In genomic region chr11:44505591-44506054, GRCh38 we compare ENCODE assay signal across 17 cellular contexts. TPM values are rescaled to one million over a fixed set of nuclear protein-coding genes. Genes with fewer than 3 reads are reported as not detected.
A peak's percentile ranks its signal among the peaks of the same experiment; 100 is the strongest.
DNase-seq lines count a peak whose midpoint lies in the region; TF ChIP-seq lines count a peak whose summit lies in the region.
"Had no signal": no experiment of that assay in that cellular context is flagged by ENCODE, and none has a peak within 500 bp of the region (broad histone marks: within the 10 kb centered on the region; RNA-seq: fewer than 3 reads in every experiment).

No MANE protein-coding gene starts in this region.

- no peak overlapping the region for H3K4me3 ChIP-seq in epithelial cell of esophagus (ENCODE audit: low read length)
- no peak overlapping the region for H3K4me3 ChIP-seq in skeletal muscle cell (ENCODE audit: low read depth, low read length)
- H3K4me3 ChIP-seq in stomach = no peak overlapping the region
- H3K4me3 ChIP-seq: psoas muscle, upper lobe of right lung had no signal

- DNase-seq in GM04503 (ENCODE audit: low read depth) (peak; percentile 11), RKO (ENCODE audit: low spot score) (peak; percentile 44), epithelial cell of esophagus (ENCODE audit: low read depth) (peak; percentile 16), skeletal muscle cell (ENCODE audit: low read depth) (peak; percentile 25), immature natural killer cell (no peak), stomach (no peak), OCI-M2 (lab: John Stamatoyannopoulos, UW; ENCODE audit: unreplicated experiment) (no peak)
- DNase-seq: activated CD4-positive, alpha-beta T cell treated with anti-CD3 and anti-CD28 coated beads, Interleukin-2, amount 50 U/mL, for 1 hour; activated T-cell treated with anti-CD3 and anti-CD28 coated beads, Interleukin-2, amount 50 U/mL, for 72 hours; CD4-positive, alpha-beta T cell; glutamatergic neuron; H7; kidney; NCI-H2029; NCI-H69; psoas muscle; upper lobe of right lung had no signal

- H3K4me3 Mint-ChIP-seq in immature natural killer cell = no peak overlapping the region
- H3K4me3 Mint-ChIP-seq: activated T-cell treated with anti-CD3 and anti-CD28 coated beads, Interleukin-2, amount 50 U/mL, for 72 hours; CD4-positive, alpha-beta T cell had no signal

- H3K9me3 Mint-ChIP-seq in immature natural killer cell = peaks cover 0 to 2% (median 0%) of the 10 kb centered on the region in 6 donors

- H3K27me3 ChIP-seq in stomach = peaks cover 0 to 27% (median 0%) of the 10 kb centered on the region in 3 donors
- H3K27me3 ChIP-seq: upper lobe of right lung had no signal

- H3K27ac Mint-ChIP-seq in immature natural killer cell = no peak overlapping the region
- H3K27ac Mint-ChIP-seq: activated T-cell treated with anti-CD3 and anti-CD28 coated beads, Interleukin-2, amount 50 U/mL, for 72 hours; CD4-positive, alpha-beta T cell had no signal

- 57 to 72% (median 66%) methylated on average over 5 of the region's 5 CpGs for WGBS in stomach, 5 donors

- TF ChIP-seq CTCF in epithelial cell of esophagus (IDR thresholded peaks at IDR 0.05; ENCODE audit: insufficient read depth, low read depth, low read length, missing control alignments) = no peak
- TF ChIP-seq CTCF in stomach (IDR thresholded peaks at IDR 0.05) = no peak

- peaks cover 0 to 3% (median 0%) of the 10 kb centered on the region in 3 donors for H3K27me3 Mint-ChIP-seq in immature natural killer cell (ENCODE audit: low read depth in 3 of 3)

- TF ChIP-seq POLR2A in stomach (IDR thresholded peaks at IDR 0.05) = no peak

- TF ChIP-seq EP300 in stomach (IDR thresholded peaks at IDR 0.05) = no peak

- peaks cover 0 to 10% (median 4%) of the 10 kb centered on the region in 4 donors for H3K9me3 ChIP-seq in stomach
- H3K9me3 ChIP-seq: upper lobe of right lung had no signal

- intact Hi-C loops in stomach (cut with DNase I; ENCODE audit: low total_unique reads) = no loop called here

- H3K4me1 ChIP-seq in stomach = no peaks in the 10 kb centered on the region
- H3K4me1 ChIP-seq: psoas muscle, upper lobe of right lung had no signal

- H3K4me1 Mint-ChIP-seq in immature natural killer cell = no peaks in the 10 kb centered on the region

- H3K27ac ChIP-seq in stomach = no peak overlapping the region
- H3K27ac ChIP-seq: psoas muscle, upper lobe of right lung had no signal

- no peaks in the 10 kb centered on the region for H3K36me3 ChIP-seq in stomach
- H3K36me3 ChIP-seq: upper lobe of right lung had no signal

- H3K36me3 Mint-ChIP-seq in immature natural killer cell = no peaks in the 10 kb centered on the region

RNA-seq across cellular contexts. Expression of gene CD82, which starts 59.8 kb away (rescaled TPM):
- polyA plus RNA-seq in immature natural killer cell (10 to 100 TPM in 2 of 3 donors, 1 to 10 TPM in 1; 9.7 to 15.7 (median 10.7) TPM), stomach (10 to 100 TPM in 2 of 3 donors, 1 to 10 TPM in 1; 9.9 to 54.4 (median 45.1) TPM)
- 10 to 100 TPM in 4 of 5 donors, under 1 TPM in 1; 0.58 to 49.6 (median 24.6) TPM for total RNA-seq in stomach

Comparison
In these comparisons a context has a peak if more than half of its experiments do, and no peak if none do; other contexts are left out.
1. DNase-seq: peak in GM04503 (single experiment), RKO (single experiment), epithelial cell of esophagus (single experiment) and skeletal muscle cell (single experiment); none in immature natural killer cell (0 of 3), stomach (single experiment) and OCI-M2 (single experiment).